Comparison of ENCODE assay signal across 1 cellular context in genomic region chr11:123740787-123741158, GRCh38.
TF ChIP-seq lines count a peak whose summit lies in the region.

No MANE protein-coding gene starts in this region.

TF ChIP-seq in K562, 482 proteins besides CTCF, POLR2A, EP300 and RAD21 (continued from another document):
- TF ChIP-seq, protein P1, sequence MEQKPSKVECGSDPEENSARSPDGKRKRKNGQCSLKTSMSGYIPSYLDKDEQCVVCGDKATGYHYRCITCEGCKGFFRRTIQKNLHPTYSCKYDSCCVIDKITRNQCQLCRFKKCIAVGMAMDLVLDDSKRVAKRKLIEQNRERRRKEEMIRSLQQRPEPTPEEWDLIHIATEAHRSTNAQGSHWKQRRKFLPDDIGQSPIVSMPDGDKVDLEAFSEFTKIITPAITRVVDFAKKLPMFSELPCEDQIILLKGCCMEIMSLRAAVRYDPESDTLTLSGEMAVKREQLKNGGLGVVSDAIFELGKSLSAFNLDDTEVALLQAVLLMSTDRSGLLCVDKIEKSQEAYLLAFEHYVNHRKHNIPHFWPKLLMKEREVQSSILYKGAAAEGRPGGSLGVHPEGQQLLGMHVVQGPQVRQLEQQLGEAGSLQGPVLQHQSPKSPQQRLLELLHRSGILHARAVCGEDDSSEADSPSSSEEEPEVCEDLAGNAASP (IDR thresholded peaks at IDR 0.05), result no peak
- no peak for TF ChIP-seq HSF4 (CRISPR knock-in tag; IDR thresholded peaks at IDR 0.05; ENCODE audit: borderline replicate concordance)
- no peak for TF ChIP-seq ZNF639 (CRISPR knock-in tag; conservative IDR thresholded peaks at IDR 0.05 in 1 of 2, IDR thresholded peaks at IDR 0.05 in 1 of 2)
- no peak for TF ChIP-seq SPI1 (IDR thresholded peaks at IDR 0.05; ENCODE audit: borderline replicate concordance, low read depth, low read length)
- no peak for TF ChIP-seq ZBTB40 (IDR thresholded peaks at IDR 0.05)
- TF ChIP-seq ZBTB40 (CRISPR knock-in tag; IDR thresholded peaks at IDR 0.05), result no peak
- no peak for TF ChIP-seq ZNF696 (CRISPR knock-in tag; conservative IDR thresholded peaks at IDR 0.05)
- no peak for TF ChIP-seq ZBTB17 (CRISPR knock-in tag; IDR thresholded peaks at IDR 0.05)
- TF ChIP-seq, protein P2, sequence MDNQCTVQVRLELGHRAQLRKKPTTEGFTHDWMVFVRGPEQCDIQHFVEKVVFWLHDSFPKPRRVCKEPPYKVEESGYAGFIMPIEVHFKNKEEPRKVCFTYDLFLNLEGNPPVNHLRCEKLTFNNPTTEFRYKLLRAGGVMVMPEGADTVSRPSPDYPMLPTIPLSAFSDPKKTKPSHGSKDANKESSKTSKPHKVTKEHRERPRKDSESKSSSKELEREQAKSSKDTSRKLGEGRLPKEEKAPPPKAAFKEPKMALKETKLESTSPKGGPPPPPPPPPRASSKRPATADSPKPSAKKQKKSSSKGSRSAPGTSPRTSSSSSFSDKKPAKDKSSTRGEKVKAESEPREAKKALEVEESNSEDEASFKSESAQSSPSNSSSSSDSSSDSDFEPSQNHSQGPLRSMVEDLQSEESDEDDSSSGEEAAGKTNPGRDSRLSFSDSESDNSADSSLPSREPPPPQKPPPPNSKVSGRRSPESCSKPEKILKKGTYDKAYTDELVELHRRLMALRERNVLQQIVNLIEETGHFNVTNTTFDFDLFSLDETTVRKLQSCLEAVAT (IDR thresholded peaks at IDR 0.05), result no peak
- TF ChIP-seq ZNF75A (CRISPR knock-in tag; IDR thresholded peaks at IDR 0.05), result no peak
- no peak for TF ChIP-seq MTA3 (IDR thresholded peaks at IDR 0.05; ENCODE audit: borderline replicate concordance)
- TF ChIP-seq MTF1 (CRISPR knock-in tag; IDR thresholded peaks at IDR 0.05; ENCODE audit: borderline replicate concordance), result no peak
- no peak for TF ChIP-seq WHSC1 (IDR thresholded peaks at IDR 0.05; ENCODE audit: low read length)
- TF ChIP-seq ZNF511 (CRISPR knock-in tag; IDR thresholded peaks at IDR 0.05), result no peak
- no peak for TF ChIP-seq PTRF (tag; IDR thresholded peaks at IDR 0.05)
- TF ChIP-seq ZNF717 (CRISPR knock-in tag; IDR thresholded peaks at IDR 0.05), result no peak
TF ChIP-seq in K562: peak in this region for 0.
